In genomic region chr13:112911285-112911701, GRCh38 we compare ENCODE assay signal across 1 cellular context.
TF ChIP-seq lines count a peak whose summit lies in the region.

No MANE protein-coding gene starts in this region.

TF ChIP-seq in HepG2, 621 proteins besides CTCF, POLR2A, EP300 and RAD21 (continued from another document):
- TF ChIP-seq, protein P1, sequence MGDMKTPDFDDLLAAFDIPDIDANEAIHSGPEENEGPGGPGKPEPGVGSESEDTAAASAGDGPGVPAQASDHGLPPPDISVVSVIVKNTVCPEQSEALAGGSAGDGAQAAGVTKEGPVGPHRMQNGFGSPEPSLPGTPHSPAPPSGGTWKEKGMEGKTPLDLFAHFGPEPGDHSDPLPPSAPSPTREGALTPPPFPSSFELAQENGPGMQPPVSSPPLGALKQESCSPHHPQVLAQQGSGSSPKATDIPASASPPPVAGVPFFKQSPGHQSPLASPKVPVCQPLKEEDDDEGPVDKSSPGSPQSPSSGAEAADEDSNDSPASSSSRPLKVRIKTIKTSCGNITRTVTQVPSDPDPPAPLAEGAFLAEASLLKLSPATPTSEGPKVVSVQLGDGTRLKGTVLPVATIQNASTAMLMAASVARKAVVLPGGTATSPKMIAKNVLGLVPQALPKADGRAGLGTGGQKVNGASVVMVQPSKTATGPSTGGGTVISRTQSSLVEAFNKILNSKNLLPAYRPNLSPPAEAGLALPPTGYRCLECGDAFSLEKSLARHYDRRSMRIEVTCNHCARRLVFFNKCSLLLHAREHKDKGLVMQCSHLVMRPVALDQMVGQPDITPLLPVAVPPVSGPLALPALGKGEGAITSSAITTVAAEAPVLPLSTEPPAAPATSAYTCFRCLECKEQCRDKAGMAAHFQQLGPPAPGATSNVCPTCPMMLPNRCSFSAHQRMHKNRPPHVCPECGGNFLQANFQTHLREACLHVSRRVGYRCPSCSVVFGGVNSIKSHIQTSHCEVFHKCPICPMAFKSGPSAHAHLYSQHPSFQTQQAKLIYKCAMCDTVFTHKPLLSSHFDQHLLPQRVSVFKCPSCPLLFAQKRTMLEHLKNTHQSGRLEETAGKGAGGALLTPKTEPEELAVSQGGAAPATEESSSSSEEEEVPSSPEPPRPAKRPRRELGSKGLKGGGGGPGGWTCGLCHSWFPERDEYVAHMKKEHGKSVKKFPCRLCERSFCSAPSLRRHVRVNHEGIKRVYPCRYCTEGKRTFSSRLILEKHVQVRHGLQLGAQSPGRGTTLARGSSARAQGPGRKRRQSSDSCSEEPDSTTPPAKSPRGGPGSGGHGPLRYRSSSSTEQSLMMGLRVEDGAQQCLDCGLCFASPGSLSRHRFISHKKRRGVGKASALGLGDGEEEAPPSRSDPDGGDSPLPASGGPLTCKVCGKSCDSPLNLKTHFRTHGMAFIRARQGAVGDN (CRISPR knock-in tag; IDR thresholded peaks at IDR 0.05) = peak; percentile 18; the same call in 1 of the 2 replicates
- TF ChIP-seq, protein P2, sequence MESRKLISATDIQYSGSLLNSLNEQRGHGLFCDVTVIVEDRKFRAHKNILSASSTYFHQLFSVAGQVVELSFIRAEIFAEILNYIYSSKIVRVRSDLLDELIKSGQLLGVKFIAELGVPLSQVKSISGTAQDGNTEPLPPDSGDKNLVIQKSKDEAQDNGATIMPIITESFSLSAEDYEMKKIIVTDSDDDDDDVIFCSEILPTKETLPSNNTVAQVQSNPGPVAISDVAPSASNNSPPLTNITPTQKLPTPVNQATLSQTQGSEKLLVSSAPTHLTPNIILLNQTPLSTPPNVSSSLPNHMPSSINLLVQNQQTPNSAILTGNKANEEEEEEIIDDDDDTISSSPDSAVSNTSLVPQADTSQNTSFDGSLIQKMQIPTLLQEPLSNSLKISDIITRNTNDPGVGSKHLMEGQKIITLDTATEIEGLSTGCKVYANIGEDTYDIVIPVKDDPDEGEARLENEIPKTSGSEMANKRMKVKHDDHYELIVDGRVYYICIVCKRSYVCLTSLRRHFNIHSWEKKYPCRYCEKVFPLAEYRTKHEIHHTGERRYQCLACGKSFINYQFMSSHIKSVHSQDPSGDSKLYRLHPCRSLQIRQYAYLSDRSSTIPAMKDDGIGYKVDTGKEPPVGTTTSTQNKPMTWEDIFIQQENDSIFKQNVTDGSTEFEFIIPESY (CRISPR knock-in tag; IDR thresholded peaks at IDR 0.05) = no peak
- no peak for TF ChIP-seq ADNP (CRISPR knock-in tag; IDR thresholded peaks at IDR 0.05)
